Comparison of ENCODE assay signal across 24 cellular contexts in genomic region chr18:79344208-79344581, GRCh38. TPM values are rescaled to one million over a fixed set of nuclear protein-coding genes. Genes with fewer than 3 reads are reported as not detected.
DNase-seq lines count a peak whose midpoint lies in the region; ATAC-seq, FAIRE-seq and TF ChIP-seq lines count a peak whose summit lies in the region.
"Had no signal": no experiment of that assay in that cellular context is flagged by ENCODE, and none has a peak within 500 bp of the region (broad histone marks: within the 10 kb centered on the region; RNA-seq: fewer than 3 reads in every experiment).

No MANE protein-coding gene starts in this region.

- H3K9me2 ChIP-seq in hepatocyte (replicated peaks; ENCODE audit: insufficient read depth), result no peaks in the 10 kb centered on the region

- peaks cover 23% of the 10 kb centered on the region for H3K36me3 ChIP-seq in RWPE2 (ENCODE audit: low read depth)
- no peaks in the 10 kb centered on the region for H3K36me3 ChIP-seq in hepatocyte (replicated peaks; ENCODE audit: insufficient read depth, low read depth)
- H3K36me3 ChIP-seq in lower lobe of right lung, result peaks cover 67% of the 10 kb centered on the region
- H3K36me3 ChIP-seq in stomach, result peaks cover 50 to 87% (median 75%) of the 10 kb centered on the region in 4 donors

- H3K36me3 Mint-ChIP-seq in chondrocyte (ENCODE audit: low read depth) (peaks cover 27% of the 10 kb centered on the region), T-cell (peaks cover 61% of the 10 kb centered on the region)

- no peak for DNase-seq in RWPE2 (ENCODE audit: low spot score)
- DNase-seq in hepatocyte (ENCODE audit: low spot score), result no peak
- DNase-seq in lower lobe of right lung, result no peak
- DNase-seq in stomach, result no peak
- no peak for DNase-seq in chondrocyte (ENCODE audit: low spot score)
- DNase-seq in T-cell, result no peak
- no peak for DNase-seq in GM12892 (ENCODE audit: insufficient read length)
- DNase-seq: CD4-positive, CD25-positive, alpha-beta regulatory T cell; DMS 273 treated with DMSO at 0.1 percent for 48 hours; DND-41; GM23248; NCI-H1105; NCI-H1694; NCI-H2081; NCI-H2171; NCI-H345; NCI-H524 treated with DMSO at 0.1 percent for 48 hours; NCI-H82; Peyer's patch; SJCRH30 had no signal

- POLR2A ChIA-PET in T-cell (lab: Charles Lee), result no interaction called here

- H3K4me3 ChIP-seq in RWPE2 (ENCODE audit: severe bottlenecking), result no peak overlapping the region
- H3K4me3 ChIP-seq in hepatocyte, result no peak overlapping the region
- no peak overlapping the region for H3K4me3 ChIP-seq in lower lobe of right lung
- peak overlapping the region in 1 of 4 donors; percentile 19 for H3K4me3 ChIP-seq in stomach
- H3K4me3 ChIP-seq: GM12878, GM23248, Peyer's patch, SJCRH30 had no signal

- TF ChIP-seq CTCF in RWPE2 (IDR thresholded peaks at IDR 0.05; ENCODE audit: poor library complexity, severe bottlenecking), result no peak
- TF ChIP-seq CTCF in hepatocyte (IDR thresholded peaks at IDR 0.05; ENCODE audit: poor library complexity), result no peak
- no peak for TF ChIP-seq CTCF in lower lobe of right lung (IDR thresholded peaks at IDR 0.05)
- no peak for TF ChIP-seq CTCF in stomach (IDR thresholded peaks at IDR 0.05)
- no peak for TF ChIP-seq CTCF in chondrocyte (IDR thresholded peaks at IDR 0.05)

- H3K27me3 Mint-ChIP-seq in chondrocyte (ENCODE audit: low read depth) (no peaks in the 10 kb centered on the region), T-cell (no peaks in the 10 kb centered on the region)
- H3K27me3 Mint-ChIP-seq: CD4-positive, CD25-positive, alpha-beta regulatory T cell; IgD-negative memory B cell had no signal

- H3K27me3 ChIP-seq in RWPE2 (ENCODE audit: insufficient read depth, poor library complexity, severe bottlenecking) (no peaks in the 10 kb centered on the region), hepatocyte (no peaks in the 10 kb centered on the region), lower lobe of right lung (ENCODE audit: low read depth) (no peaks in the 10 kb centered on the region), stomach (no peaks in the 10 kb centered on the region)
- H3K27me3 ChIP-seq: Peyer's patch, SJCRH30 had no signal

- no peak for FAIRE-seq in GM12892 (lab: Jason Lieb, UNC)
- FAIRE-seq: GM12878 had no signal

- no peak for TF ChIP-seq EP300 in stomach (IDR thresholded peaks at IDR 0.05)

- TF ChIP-seq POLR2A in stomach (IDR thresholded peaks at IDR 0.05) (no peak), GM12892 (IDR thresholded peaks at IDR 0.05; ENCODE audit: low read depth, low read length) (no peak)

- CTCF ChIA-PET in T-cell (lab: Charles Lee), result no interaction called here

- peak overlapping the region; percentile 28 for H3K4me2 ChIP-seq in hepatocyte

- no peaks in the 10 kb centered on the region for H3K9me3 ChIP-seq in RWPE2 (ENCODE audit: severe bottlenecking)
- no peaks in the 10 kb centered on the region for H3K9me3 ChIP-seq in hepatocyte (ENCODE audit: low read depth)
- no peaks in the 10 kb centered on the region for H3K9me3 ChIP-seq in lower lobe of right lung
- H3K9me3 ChIP-seq in stomach, result no peaks in the 10 kb centered on the region
- H3K9me3 ChIP-seq: Peyer's patch, SJCRH30 had no signal

- H4K20me1 ChIP-seq in hepatocyte (ENCODE audit: insufficient read depth, poor library complexity, severe bottlenecking), result no peaks in the 10 kb centered on the region

- H3K4me1 ChIP-seq in RWPE2 (ENCODE audit: insufficient read depth, poor library complexity, severe bottlenecking) (no peaks in the 10 kb centered on the region), hepatocyte (ENCODE audit: insufficient read depth) (no peaks in the 10 kb centered on the region), lower lobe of right lung (no peaks in the 10 kb centered on the region), stomach (peaks cover 0 to 5% (median 0%) of the 10 kb centered on the region in 4 donors)
- H3K4me1 ChIP-seq: Peyer's patch, SJCRH30 had no signal

- H3K4me1 Mint-ChIP-seq in chondrocyte (ENCODE audit: low read depth), result no peaks in the 10 kb centered on the region
- no peaks in the 10 kb centered on the region for H3K4me1 Mint-ChIP-seq in T-cell

- intact Hi-C loops in lower lobe of right lung (cut with DNase I) (no loop called here), stomach (cut with DNase I; ENCODE audit: low total_unique reads) (no loop called here)

- no peaks in the 10 kb centered on the region for H3K79me2 ChIP-seq in hepatocyte

- H3K9me3 Mint-ChIP-seq in chondrocyte (ENCODE audit: low read depth), result no peaks in the 10 kb centered on the region
- H3K9me3 Mint-ChIP-seq in T-cell, result no peaks in the 10 kb centered on the region

- 93% methylated on average over 2 of the region's 2 CpGs for WGBS in hepatocyte (ENCODE audit: low lambda C conversion rate, missing lambda C conversion rate)
- WGBS in stomach, 5 donors, result 33 to 81% (median 51%) methylated on average over 2 of the region's 2 CpGs

- 0 out of 3 replicates have a peak, but pooled peaks have one; percentile 27 for ATAC-seq in RWPE2 (ENCODE audit: low read depth)
- peak; percentile 34 to 45 for ATAC-seq in lower lobe of right lung
- no peak for ATAC-seq in GM21526 (IDR thresholded peaks at IDR 0.05; ENCODE audit: low FRiP score, unreplicated experiment)
- ATAC-seq in T-cell (replicated peaks in 1 of 4), result no peak
- ATAC-seq: GM12878, HCT116 had no signal

- H3K4me3 Mint-ChIP-seq in chondrocyte (ENCODE audit: unreplicated experiment) (no peak overlapping the region), T-cell (no peak overlapping the region)
- H3K4me3 Mint-ChIP-seq: CD4-positive, CD25-positive, alpha-beta regulatory T cell; IgD-negative memory B cell had no signal

- H2AFZ ChIP-seq in hepatocyte, result no peak overlapping the region
- H2AFZ ChIP-seq: GM23248 had no signal

- H3K27ac ChIP-seq in RWPE2 (ENCODE audit: poor library complexity, severe bottlenecking), result no peak overlapping the region
- H3K27ac ChIP-seq in hepatocyte, result peak overlapping the region; percentile 61
- H3K27ac ChIP-seq in lower lobe of right lung, result no peak overlapping the region
- peak overlapping the region; percentile 25 to 80 (median 59) for H3K27ac ChIP-seq in stomach
- H3K27ac ChIP-seq: GM23248, Peyer's patch, SJCRH30 had no signal

- no peak overlapping the region for H3K27ac Mint-ChIP-seq in chondrocyte (ENCODE audit: unreplicated experiment)
- no peak overlapping the region for H3K27ac Mint-ChIP-seq in T-cell
- H3K27ac Mint-ChIP-seq: CD4-positive, CD25-positive, alpha-beta regulatory T cell; IgD-negative memory B cell had no signal

RNA-seq across cellular contexts. Expression of gene NFATC1, which starts 51.5 kb away (rescaled TPM):
- total RNA-seq in hepatocyte (0.60 and 4.2 TPM in 2 replicates), lower lobe of right lung (21.4 TPM), stomach (10 to 100 TPM in 1 of 5 donors, 1 to 10 TPM in 4; 5.4 to 14.0 (median 6.6) TPM), chondrocyte (7.1 to 12.5 TPM (median 7.3 TPM) in 3 replicates), T-cell (100 to 1,000 TPM in 1 of 5 donors, 10 to 100 TPM in 4; 58.1 to 108 (median 66.0) TPM)
- polyA plus RNA-seq in hepatocyte (11.3 and 14.7 TPM in 2 replicates), stomach (1 to 10 TPM; 2.6 to 8.2 (median 2.6) TPM)
- 13.0 TPM for polyA plus RNA-seq in GM12892 (2012; ENCODE audit: missing spikeins)

Comparison
In these comparisons a context has a peak if more than half of its experiments do, and no peak if none do; other contexts are left out.
1. ATAC-seq: peak in RWPE2 (single experiment) and lower lobe of right lung (2 of 2); none in GM21526 (single experiment) and T-cell (0 of 4).
2. H3K27ac ChIP-seq: peak in hepatocyte (single experiment) and stomach (5 of 5); none in RWPE2 (single experiment) and lower lobe of right lung (single experiment).